1 cellular context compared by ENCODE assay signal in the genomic region with DNA sequence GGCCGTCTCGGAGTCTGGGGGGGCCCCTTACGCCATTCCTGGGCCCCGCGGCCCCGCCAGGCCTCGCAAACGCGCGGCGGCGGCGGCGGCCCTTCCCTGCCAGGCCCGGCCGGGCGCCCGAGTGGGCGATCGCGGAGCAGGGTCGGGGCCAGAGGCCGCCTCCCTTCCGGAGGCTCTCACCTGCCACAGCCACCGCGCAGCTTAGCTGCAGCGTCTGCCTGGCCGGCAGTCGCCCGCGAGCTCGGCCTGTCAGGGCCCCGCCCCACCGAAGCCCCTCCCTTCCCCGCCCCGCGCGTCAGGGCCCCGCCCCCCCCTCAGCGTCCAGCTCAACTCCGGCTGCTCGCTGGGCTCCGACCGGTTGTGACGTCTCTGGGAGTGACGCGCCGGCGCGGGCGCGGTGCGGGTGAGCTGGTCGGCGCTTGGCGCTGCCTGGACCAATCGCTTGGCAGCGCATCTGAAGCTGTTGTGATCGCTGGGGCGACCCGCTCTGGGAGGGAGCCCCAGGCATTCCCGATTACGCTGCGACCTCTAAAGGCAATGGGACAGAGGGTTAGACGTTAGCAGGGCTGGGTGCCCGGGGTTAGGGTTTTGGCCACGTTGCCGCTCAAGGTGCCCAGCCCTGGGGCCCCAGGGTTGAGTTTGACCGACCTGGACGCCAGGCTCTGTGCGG.
TF ChIP-seq lines count a peak whose summit lies in the region.

A gene with protein sequence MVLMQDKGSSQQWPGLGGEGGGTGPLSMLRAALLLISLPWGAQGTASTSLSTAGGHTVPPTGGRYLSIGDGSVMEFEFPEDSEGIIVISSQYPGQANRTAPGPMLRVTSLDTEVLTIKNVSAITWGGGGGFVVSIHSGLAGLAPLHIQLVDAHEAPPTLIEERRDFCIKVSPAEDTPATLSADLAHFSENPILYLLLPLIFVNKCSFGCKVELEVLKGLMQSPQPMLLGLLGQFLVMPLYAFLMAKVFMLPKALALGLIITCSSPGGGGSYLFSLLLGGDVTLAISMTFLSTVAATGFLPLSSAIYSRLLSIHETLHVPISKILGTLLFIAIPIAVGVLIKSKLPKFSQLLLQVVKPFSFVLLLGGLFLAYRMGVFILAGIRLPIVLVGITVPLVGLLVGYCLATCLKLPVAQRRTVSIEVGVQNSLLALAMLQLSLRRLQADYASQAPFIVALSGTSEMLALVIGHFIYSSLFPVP (minus strand): TSS at position 216 of the 670 bp plus-strand sequence. CDS start 1,689 bp downstream, outside the sequence.

TF ChIP-seq in HepG2, 621 proteins besides CTCF, POLR2A, EP300 and RAD21 (continued from another document and continues in another):
- TF ChIP-seq, protein P1, sequence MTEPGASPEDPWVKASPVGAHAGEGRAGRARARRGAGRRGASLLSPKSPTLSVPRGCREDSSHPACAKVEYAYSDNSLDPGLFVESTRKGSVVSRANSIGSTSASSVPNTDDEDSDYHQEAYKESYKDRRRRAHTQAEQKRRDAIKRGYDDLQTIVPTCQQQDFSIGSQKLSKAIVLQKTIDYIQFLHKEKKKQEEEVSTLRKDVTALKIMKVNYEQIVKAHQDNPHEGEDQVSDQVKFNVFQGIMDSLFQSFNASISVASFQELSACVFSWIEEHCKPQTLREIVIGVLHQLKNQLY (CRISPR knock-in tag; IDR thresholded peaks at IDR 0.05): no peak
- TF ChIP-seq, protein P2, sequence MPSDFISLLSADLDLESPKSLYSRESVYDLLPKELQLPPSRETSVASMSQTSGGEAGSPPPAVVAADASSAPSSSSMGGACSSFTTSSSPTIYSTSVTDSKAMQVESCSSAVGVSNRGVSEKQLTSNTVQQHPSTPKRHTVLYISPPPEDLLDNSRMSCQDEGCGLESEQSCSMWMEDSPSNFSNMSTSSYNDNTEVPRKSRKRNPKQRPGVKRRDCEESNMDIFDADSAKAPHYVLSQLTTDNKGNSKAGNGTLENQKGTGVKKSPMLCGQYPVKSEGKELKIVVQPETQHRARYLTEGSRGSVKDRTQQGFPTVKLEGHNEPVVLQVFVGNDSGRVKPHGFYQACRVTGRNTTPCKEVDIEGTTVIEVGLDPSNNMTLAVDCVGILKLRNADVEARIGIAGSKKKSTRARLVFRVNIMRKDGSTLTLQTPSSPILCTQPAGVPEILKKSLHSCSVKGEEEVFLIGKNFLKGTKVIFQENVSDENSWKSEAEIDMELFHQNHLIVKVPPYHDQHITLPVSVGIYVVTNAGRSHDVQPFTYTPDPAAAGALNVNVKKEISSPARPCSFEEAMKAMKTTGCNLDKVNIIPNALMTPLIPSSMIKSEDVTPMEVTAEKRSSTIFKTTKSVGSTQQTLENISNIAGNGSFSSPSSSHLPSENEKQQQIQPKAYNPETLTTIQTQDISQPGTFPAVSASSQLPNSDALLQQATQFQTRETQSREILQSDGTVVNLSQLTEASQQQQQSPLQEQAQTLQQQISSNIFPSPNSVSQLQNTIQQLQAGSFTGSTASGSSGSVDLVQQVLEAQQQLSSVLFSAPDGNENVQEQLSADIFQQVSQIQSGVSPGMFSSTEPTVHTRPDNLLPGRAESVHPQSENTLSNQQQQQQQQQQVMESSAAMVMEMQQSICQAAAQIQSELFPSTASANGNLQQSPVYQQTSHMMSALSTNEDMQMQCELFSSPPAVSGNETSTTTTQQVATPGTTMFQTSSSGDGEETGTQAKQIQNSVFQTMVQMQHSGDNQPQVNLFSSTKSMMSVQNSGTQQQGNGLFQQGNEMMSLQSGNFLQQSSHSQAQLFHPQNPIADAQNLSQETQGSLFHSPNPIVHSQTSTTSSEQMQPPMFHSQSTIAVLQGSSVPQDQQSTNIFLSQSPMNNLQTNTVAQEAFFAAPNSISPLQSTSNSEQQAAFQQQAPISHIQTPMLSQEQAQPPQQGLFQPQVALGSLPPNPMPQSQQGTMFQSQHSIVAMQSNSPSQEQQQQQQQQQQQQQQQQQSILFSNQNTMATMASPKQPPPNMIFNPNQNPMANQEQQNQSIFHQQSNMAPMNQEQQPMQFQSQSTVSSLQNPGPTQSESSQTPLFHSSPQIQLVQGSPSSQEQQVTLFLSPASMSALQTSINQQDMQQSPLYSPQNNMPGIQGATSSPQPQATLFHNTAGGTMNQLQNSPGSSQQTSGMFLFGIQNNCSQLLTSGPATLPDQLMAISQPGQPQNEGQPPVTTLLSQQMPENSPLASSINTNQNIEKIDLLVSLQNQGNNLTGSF (CRISPR knock-in tag; IDR thresholded peaks at IDR 0.05): no peak
- TF ChIP-seq ZNF652 (CRISPR knock-in tag; IDR thresholded peaks at IDR 0.05; ENCODE audit: borderline replicate concordance, low read depth): no peak
- TF ChIP-seq ZMAT3 (CRISPR knock-in tag; conservative IDR thresholded peaks at IDR 0.05): no peak
- TF ChIP-seq FOXM1 (CRISPR knock-in tag; IDR thresholded peaks at IDR 0.05): no peak
- TF ChIP-seq SUZ12 (IDR thresholded peaks at IDR 0.05; ENCODE audit: low read depth, low read length): no peak
- TF ChIP-seq, protein P3, sequence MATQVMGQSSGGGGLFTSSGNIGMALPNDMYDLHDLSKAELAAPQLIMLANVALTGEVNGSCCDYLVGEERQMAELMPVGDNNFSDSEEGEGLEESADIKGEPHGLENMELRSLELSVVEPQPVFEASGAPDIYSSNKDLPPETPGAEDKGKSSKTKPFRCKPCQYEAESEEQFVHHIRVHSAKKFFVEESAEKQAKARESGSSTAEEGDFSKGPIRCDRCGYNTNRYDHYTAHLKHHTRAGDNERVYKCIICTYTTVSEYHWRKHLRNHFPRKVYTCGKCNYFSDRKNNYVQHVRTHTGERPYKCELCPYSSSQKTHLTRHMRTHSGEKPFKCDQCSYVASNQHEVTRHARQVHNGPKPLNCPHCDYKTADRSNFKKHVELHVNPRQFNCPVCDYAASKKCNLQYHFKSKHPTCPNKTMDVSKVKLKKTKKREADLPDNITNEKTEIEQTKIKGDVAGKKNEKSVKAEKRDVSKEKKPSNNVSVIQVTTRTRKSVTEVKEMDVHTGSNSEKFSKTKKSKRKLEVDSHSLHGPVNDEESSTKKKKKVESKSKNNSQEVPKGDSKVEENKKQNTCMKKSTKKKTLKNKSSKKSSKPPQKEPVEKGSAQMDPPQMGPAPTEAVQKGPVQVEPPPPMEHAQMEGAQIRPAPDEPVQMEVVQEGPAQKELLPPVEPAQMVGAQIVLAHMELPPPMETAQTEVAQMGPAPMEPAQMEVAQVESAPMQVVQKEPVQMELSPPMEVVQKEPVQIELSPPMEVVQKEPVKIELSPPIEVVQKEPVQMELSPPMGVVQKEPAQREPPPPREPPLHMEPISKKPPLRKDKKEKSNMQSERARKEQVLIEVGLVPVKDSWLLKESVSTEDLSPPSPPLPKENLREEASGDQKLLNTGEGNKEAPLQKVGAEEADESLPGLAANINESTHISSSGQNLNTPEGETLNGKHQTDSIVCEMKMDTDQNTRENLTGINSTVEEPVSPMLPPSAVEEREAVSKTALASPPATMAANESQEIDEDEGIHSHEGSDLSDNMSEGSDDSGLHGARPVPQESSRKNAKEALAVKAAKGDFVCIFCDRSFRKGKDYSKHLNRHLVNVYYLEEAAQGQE (IDR thresholded peaks at IDR 0.05; ENCODE audit: borderline replicate concordance in 1 of 2, low read depth in 1 of 2, low read length in 2 of 2): peak in 1 of 2 experiments; percentile 26; a peak in 1 of 4 replicates
- TF ChIP-seq, protein P4, sequence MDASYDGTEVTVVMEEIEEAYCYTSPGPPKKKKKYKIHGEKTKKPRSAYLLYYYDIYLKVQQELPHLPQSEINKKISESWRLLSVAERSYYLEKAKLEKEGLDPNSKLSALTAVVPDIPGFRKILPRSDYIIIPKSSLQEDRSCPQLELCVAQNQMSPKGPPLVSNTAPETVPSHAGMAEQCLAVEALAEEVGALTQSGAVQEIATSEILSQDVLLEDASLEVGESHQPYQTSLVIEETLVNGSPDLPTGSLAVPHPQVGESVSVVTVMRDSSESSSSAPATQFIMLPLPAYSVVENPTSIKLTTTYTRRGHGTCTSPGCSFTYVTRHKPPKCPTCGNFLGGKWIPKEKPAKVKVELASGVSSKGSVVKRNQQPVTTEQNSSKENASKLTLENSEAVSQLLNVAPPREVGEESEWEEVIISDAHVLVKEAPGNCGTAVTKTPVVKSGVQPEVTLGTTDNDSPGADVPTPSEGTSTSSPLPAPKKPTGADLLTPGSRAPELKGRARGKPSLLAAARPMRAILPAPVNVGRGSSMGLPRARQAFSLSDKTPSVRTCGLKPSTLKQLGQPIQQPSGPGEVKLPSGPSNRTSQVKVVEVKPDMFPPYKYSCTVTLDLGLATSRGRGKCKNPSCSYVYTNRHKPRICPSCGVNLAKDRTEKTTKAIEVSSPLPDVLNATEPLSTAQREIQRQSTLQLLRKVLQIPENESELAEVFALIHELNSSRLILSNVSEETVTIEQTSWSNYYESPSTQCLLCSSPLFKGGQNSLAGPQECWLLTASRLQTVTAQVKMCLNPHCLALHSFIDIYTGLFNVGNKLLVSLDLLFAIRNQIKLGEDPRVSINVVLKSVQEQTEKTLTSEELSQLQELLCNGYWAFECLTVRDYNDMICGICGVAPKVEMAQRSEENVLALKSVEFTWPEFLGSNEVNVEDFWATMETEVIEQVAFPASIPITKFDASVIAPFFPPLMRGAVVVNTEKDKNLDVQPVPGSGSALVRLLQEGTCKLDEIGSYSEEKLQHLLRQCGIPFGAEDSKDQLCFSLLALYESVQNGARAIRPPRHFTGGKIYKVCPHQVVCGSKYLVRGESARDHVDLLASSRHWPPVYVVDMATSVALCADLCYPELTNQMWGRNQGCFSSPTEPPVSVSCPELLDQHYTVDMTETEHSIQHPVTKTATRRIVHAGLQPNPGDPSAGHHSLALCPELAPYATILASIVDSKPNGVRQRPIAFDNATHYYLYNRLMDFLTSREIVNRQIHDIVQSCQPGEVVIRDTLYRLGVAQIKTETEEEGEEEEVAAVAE (CRISPR knock-in tag; IDR thresholded peaks at IDR 0.05; ENCODE audit: borderline replicate concordance): no peak
- TF ChIP-seq ELF3 (CRISPR knock-in tag; IDR thresholded peaks at IDR 0.05): no peak
- no peak for TF ChIP-seq ARNT (IDR thresholded peaks at IDR 0.05)
- TF ChIP-seq HMG20B (CRISPR knock-in tag; conservative IDR thresholded peaks at IDR 0.05): no peak
- no peak for TF ChIP-seq SALL2 (CRISPR knock-in tag; IDR thresholded peaks at IDR 0.05)
- TF ChIP-seq, protein P5, sequence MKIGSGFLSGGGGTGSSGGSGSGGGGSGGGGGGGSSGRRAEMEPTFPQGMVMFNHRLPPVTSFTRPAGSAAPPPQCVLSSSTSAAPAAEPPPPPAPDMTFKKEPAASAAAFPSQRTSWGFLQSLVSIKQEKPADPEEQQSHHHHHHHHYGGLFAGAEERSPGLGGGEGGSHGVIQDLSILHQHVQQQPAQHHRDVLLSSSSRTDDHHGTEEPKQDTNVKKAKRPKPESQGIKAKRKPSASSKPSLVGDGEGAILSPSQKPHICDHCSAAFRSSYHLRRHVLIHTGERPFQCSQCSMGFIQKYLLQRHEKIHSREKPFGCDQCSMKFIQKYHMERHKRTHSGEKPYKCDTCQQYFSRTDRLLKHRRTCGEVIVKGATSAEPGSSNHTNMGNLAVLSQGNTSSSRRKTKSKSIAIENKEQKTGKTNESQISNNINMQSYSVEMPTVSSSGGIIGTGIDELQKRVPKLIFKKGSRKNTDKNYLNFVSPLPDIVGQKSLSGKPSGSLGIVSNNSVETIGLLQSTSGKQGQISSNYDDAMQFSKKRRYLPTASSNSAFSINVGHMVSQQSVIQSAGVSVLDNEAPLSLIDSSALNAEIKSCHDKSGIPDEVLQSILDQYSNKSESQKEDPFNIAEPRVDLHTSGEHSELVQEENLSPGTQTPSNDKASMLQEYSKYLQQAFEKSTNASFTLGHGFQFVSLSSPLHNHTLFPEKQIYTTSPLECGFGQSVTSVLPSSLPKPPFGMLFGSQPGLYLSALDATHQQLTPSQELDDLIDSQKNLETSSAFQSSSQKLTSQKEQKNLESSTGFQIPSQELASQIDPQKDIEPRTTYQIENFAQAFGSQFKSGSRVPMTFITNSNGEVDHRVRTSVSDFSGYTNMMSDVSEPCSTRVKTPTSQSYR (CRISPR knock-in tag; IDR thresholded peaks at IDR 0.05; ENCODE audit: borderline replicate concordance): no peak
- TF ChIP-seq, protein P6, sequence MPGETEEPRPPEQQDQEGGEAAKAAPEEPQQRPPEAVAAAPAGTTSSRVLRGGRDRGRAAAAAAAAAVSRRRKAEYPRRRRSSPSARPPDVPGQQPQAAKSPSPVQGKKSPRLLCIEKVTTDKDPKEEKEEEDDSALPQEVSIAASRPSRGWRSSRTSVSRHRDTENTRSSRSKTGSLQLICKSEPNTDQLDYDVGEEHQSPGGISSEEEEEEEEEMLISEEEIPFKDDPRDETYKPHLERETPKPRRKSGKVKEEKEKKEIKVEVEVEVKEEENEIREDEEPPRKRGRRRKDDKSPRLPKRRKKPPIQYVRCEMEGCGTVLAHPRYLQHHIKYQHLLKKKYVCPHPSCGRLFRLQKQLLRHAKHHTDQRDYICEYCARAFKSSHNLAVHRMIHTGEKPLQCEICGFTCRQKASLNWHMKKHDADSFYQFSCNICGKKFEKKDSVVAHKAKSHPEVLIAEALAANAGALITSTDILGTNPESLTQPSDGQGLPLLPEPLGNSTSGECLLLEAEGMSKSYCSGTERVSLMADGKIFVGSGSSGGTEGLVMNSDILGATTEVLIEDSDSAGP (CRISPR knock-in tag; IDR thresholded peaks at IDR 0.05; ENCODE audit: borderline replicate concordance): no peak
- no peak for TF ChIP-seq RFXAP (CRISPR knock-in tag; IDR thresholded peaks at IDR 0.05; ENCODE audit: borderline replicate concordance)
- no peak for TF ChIP-seq CENPT (CRISPR knock-in tag; IDR thresholded peaks at IDR 0.05; ENCODE audit: low read depth)
- TF ChIP-seq ZNF432 (CRISPR knock-in tag; IDR thresholded peaks at IDR 0.05; ENCODE audit: borderline replicate concordance): no peak
- no peak for TF ChIP-seq ZNF749 (CRISPR knock-in tag; IDR thresholded peaks at IDR 0.05; ENCODE audit: borderline replicate concordance)
- TF ChIP-seq, protein P7, sequence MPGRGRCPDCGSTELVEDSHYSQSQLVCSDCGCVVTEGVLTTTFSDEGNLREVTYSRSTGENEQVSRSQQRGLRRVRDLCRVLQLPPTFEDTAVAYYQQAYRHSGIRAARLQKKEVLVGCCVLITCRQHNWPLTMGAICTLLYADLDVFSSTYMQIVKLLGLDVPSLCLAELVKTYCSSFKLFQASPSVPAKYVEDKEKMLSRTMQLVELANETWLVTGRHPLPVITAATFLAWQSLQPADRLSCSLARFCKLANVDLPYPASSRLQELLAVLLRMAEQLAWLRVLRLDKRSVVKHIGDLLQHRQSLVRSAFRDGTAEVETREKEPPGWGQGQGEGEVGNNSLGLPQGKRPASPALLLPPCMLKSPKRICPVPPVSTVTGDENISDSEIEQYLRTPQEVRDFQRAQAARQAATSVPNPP (CRISPR knock-in tag; IDR thresholded peaks at IDR 0.05): no peak
- no peak for TF ChIP-seq ZNF709 (CRISPR knock-in tag; IDR thresholded peaks at IDR 0.05)
- TF ChIP-seq JUND (CRISPR knock-in tag; IDR thresholded peaks at IDR 0.05): no peak
- TF ChIP-seq NFKB2 (CRISPR knock-in tag; IDR thresholded peaks at IDR 0.05; ENCODE audit: borderline replicate concordance): no peak
- TF ChIP-seq, protein P8, sequence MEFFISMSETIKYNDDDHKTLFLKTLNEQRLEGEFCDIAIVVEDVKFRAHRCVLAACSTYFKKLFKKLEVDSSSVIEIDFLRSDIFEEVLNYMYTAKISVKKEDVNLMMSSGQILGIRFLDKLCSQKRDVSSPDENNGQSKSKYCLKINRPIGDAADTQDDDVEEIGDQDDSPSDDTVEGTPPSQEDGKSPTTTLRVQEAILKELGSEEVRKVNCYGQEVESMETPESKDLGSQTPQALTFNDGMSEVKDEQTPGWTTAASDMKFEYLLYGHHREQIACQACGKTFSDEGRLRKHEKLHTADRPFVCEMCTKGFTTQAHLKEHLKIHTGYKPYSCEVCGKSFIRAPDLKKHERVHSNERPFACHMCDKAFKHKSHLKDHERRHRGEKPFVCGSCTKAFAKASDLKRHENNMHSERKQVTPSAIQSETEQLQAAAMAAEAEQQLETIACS (CRISPR knock-in tag; IDR thresholded peaks at IDR 0.05): no peak
- TF ChIP-seq MTF1 (CRISPR knock-in tag; IDR thresholded peaks at IDR 0.05): no peak
- 0 out of 2 replicates have a peak, but pooled peaks have one; percentile 47 for TF ChIP-seq SIN3A (IDR thresholded peaks at IDR 0.05; ENCODE audit: borderline replicate concordance, low read depth, low read length)
- TF ChIP-seq TBP (CRISPR knock-in tag; IDR thresholded peaks at IDR 0.05): no peak
- no peak for TF ChIP-seq MED1 (CRISPR knock-in tag; IDR thresholded peaks at IDR 0.05)
- no peak for TF ChIP-seq AGO1 (IDR thresholded peaks at IDR 0.05; ENCODE audit: low read depth, low read length, poor library complexity, severe bottlenecking)
- TF ChIP-seq ZNF782 (CRISPR knock-in tag; IDR thresholded peaks at IDR 0.05; ENCODE audit: borderline replicate concordance): no peak
